Comparison of ENCODE assay signal across 8 cellular contexts in the genomic region with DNA sequence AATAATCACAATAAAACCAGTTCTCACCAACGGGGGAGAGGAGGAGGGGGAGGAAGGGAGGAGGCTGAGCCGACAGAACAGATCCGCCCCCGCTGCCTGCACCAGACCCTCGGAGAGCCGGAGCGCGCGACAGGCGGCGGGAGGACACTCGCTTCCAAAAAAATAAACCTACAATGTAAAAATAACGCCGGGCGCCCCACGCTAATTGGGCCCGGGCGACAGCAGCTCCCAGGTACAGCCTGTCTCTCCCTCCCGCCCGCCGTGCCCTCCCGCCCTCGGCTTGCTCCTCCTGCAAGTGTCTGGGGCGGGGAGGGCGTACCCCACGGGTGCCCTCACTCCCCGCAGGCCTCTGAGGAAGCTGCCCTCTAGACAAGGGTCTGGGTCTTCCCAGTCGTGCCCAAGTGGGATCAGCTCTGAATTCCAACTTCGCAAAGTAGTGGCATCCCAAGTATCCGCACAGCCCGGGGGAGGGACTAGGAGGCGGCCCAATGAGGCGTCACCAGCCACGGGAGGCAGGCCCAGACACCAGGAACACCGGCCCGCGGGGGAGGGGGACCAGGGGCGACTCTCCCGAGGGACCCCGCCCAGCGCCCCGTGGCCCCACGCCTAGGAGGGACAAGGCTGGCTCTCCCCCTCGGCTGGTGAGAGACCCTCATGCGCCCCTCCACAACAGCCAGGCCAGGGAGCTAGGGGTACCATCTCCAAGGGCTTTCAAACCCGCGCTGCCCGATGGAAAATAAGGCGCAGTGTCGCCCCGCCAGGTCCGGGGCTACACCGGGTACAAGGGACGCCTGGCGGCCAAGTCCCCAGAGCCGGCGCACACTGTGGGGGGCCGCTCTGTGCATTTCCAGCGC. TPM values are rescaled to one million over a fixed set of nuclear protein-coding genes. Genes with fewer than 3 reads are reported as not detected.
A peak's percentile ranks its signal among the peaks of the same experiment; 100 is the strongest.
DNase-seq lines count a peak whose midpoint lies in the region; ATAC-seq and TF ChIP-seq lines count a peak whose summit lies in the region.

No MANE protein-coding gene starts in this region.

- intact Hi-C loops in tibial artery (cut with DNase I; ENCODE audit: low total_unique reads): loop anchor here (2.0 to 5.0 kb wide), 5 partner anchors 48 to 201 kb away; no protein-coding TSS in a partner anchor

- H3K9me3 ChIP-seq in DND-41 (ENCODE audit: insufficient read depth, low read length, severe bottlenecking) (no peaks in the 10 kb centered on the region), SK-N-MC (ENCODE audit: low read depth, low read length) (no peaks in the 10 kb centered on the region), tibial artery (no peaks in the 10 kb centered on the region)

- H3K79me2 ChIP-seq in DND-41 (ENCODE audit: insufficient read depth, low read length): peaks cover 58% of the 10 kb centered on the region

- H3K4me1 Mint-ChIP-seq in activated naive CD8-positive, alpha-beta T cell (ENCODE audit: low read depth): peaks cover 32% of the 10 kb centered on the region
- H3K4me1 Mint-ChIP-seq in glutamatergic neuron (ENCODE audit: low read depth, unreplicated experiment): peaks cover 17% of the 10 kb centered on the region

- H3K4me2 ChIP-seq in DND-41 (ENCODE audit: insufficient read depth, low read length): peak overlapping the region; percentile 91

- in situ Hi-C loops in KBM-7 (cut with MboI; ENCODE audit: low pct_unique_long_range_greater_than_20kb, low sequenced_read_pairs): no loop called here

- ATAC-seq in DND-41 (ENCODE audit: insufficient read depth, low read depth) (peak; percentile 65), GM21717 (IDR thresholded peaks at IDR 0.05; ENCODE audit: unreplicated experiment) (peak; percentile 42), omental fat pad (ENCODE audit: low FRiP score) (peak; percentile 72)

- peaks cover 49% of the 10 kb centered on the region for H4K20me1 ChIP-seq in DND-41 (ENCODE audit: insufficient read depth, low read length)

- no peaks in the 10 kb centered on the region for H3K27me3 Mint-ChIP-seq in activated naive CD8-positive, alpha-beta T cell
- peaks cover 9% of the 10 kb centered on the region for H3K27me3 Mint-ChIP-seq in glutamatergic neuron (ENCODE audit: unreplicated experiment)

- peak overlapping the region; percentile 60 for H2AFZ ChIP-seq in DND-41 (ENCODE audit: low read depth, low read length)

- TF ChIP-seq CTCF in DND-41 (IDR thresholded peaks at IDR 0.05; ENCODE audit: borderline replicate concordance, extremely low read depth, low read length, poor library complexity, severe bottlenecking): peak; percentile 18
- TF ChIP-seq CTCF in glutamatergic neuron (IDR thresholded peaks at IDR 0.05; ENCODE audit: partially characterized antibody, unreplicated experiment): peak; percentile 36
- TF ChIP-seq CTCF in omental fat pad (IDR thresholded peaks at IDR 0.05): no peak
- TF ChIP-seq CTCF in tibial artery (IDR thresholded peaks at IDR 0.05): no peak

- H3K9ac ChIP-seq in DND-41 (ENCODE audit: low read depth, low read length): peak overlapping the region; percentile 79
- H3K9ac ChIP-seq in SK-N-MC (ENCODE audit: insufficient read length): peak overlapping the region; percentile 89

- H3K27ac ChIP-seq in DND-41 (ENCODE audit: low read length): peak overlapping the region; percentile 78
- peak overlapping the region; percentile 61 for H3K27ac ChIP-seq in SK-N-MC
- H3K27ac ChIP-seq in tibial artery: peak overlapping the region; percentile 92 to 97

- no peaks in the 10 kb centered on the region for H3K9me3 Mint-ChIP-seq in activated naive CD8-positive, alpha-beta T cell (ENCODE audit: low read depth)
- H3K9me3 Mint-ChIP-seq in glutamatergic neuron (ENCODE audit: unreplicated experiment): peaks cover 11% of the 10 kb centered on the region

- peak overlapping the region; percentile 92 for H3K4me3 Mint-ChIP-seq in activated naive CD8-positive, alpha-beta T cell
- H3K4me3 Mint-ChIP-seq in glutamatergic neuron (ENCODE audit: unreplicated experiment): peak overlapping the region; percentile 89

- peak overlapping the region; percentile 91 to 96 for H3K4me3 ChIP-seq in DND-41 (ENCODE audit: low read depth in 1 of 2, low read length in 2 of 2)
- H3K4me3 ChIP-seq in SK-N-MC: peak overlapping the region; percentile 85
- H3K4me3 ChIP-seq in tibial artery: peak overlapping the region; percentile 88 to 94

- H3K27ac Mint-ChIP-seq in activated naive CD8-positive, alpha-beta T cell: peak overlapping the region; percentile 85
- peak overlapping the region; percentile 85 for H3K27ac Mint-ChIP-seq in glutamatergic neuron (ENCODE audit: unreplicated experiment)

- peaks cover 32% of the 10 kb centered on the region for H3K4me1 ChIP-seq in DND-41 (ENCODE audit: insufficient read depth, low read length)
- peaks cover 8 to 66% (median 45%) of the 10 kb centered on the region in 4 donors for H3K4me1 ChIP-seq in tibial artery

- no peaks in the 10 kb centered on the region for H3K36me3 Mint-ChIP-seq in activated naive CD8-positive, alpha-beta T cell
- no peaks in the 10 kb centered on the region for H3K36me3 Mint-ChIP-seq in glutamatergic neuron (ENCODE audit: unreplicated experiment)

- H3K27me3 ChIP-seq in DND-41 (ENCODE audit: insufficient read depth, low read length, poor library complexity) (no peaks in the 10 kb centered on the region), tibial artery (no peaks in the 10 kb centered on the region)

- H3K36me3 ChIP-seq in DND-41 (ENCODE audit: insufficient read depth, low read length) (no peaks in the 10 kb centered on the region; the same call in 1 of the 2 replicates), SK-N-MC (ENCODE audit: insufficient read depth, low read length) (no peaks in the 10 kb centered on the region), tibial artery (no peaks in the 10 kb centered on the region)

- peak; percentile 81 for DNase-seq in DND-41
- peak; percentile 76 for DNase-seq in KBM-7
- DNase-seq in SK-N-MC (ENCODE audit: low read depth, low spot score): no peak
- DNase-seq in glutamatergic neuron: peak; percentile 79
- peak; percentile 71 for DNase-seq in omental fat pad (ENCODE audit: low spot score)
- DNase-seq in tibial artery: peak; percentile 92 to 94

RNA-seq across cellular contexts. Expression of a gene that starts 1.0 kb away (rescaled TPM):
- total RNA-seq in glutamatergic neuron (ENCODE audit: unreplicated experiment): 360 TPM
- 10 to 100 TPM; 53.4 to 85.3 (median 71.9) TPM for total RNA-seq in omental fat pad

Comparison
In these comparisons a context has a peak if more than half of its experiments do, and no peak if none do; other contexts are left out.
1. CTCF ChIP-seq: peak in DND-41 (single experiment) and glutamatergic neuron (single experiment); none in omental fat pad (0 of 3) and tibial artery (0 of 2).
2. Peak in every context shown above with its lines, with median percentiles within 50 percentile points of each other: ATAC-seq, H3K27ac ChIP-seq and H3K4me3 ChIP-seq.